ENCODE assay signal across 16 cellular contexts in genomic region chr7:92622680-92623079, GRCh38. TPM values are rescaled to one million over a fixed set of nuclear protein-coding genes. Genes with fewer than 3 reads are reported as not detected.
DNase-seq lines count a peak whose midpoint lies in the region; ATAC-seq lines count a peak whose summit lies in the region.
"Had no signal": no experiment of that assay in that cellular context is flagged by ENCODE, and none has a peak within 500 bp of the region (broad histone marks: within the 10 kb centered on the region; RNA-seq: fewer than 3 reads in every experiment).

No MANE protein-coding gene starts in this region.

- H3K27ac Mint-ChIP-seq in activated naive CD8-positive, alpha-beta T cell treated with anti-CD3 and anti-CD28 coated beads for 36 hours: peak overlapping the region; percentile 94
- H3K27ac Mint-ChIP-seq in stimulated activated memory B cell treated with anti-CD40 and anti-IgM and Interleukin-4, amounts not matched to agents 10 μg/mL and 1 μg/mL and 100 μg/mL, for 72 hours: peak overlapping the region; percentile 35
- H3K27ac Mint-ChIP-seq: neural progenitor cell had no signal

- H3K36me3 Mint-ChIP-seq in activated naive CD8-positive, alpha-beta T cell treated with anti-CD3 and anti-CD28 coated beads for 36 hours: peaks cover 55% of the 10 kb centered on the region
- peaks cover 11% of the 10 kb centered on the region for H3K36me3 Mint-ChIP-seq in stimulated activated memory B cell treated with anti-CD40 and anti-IgM and Interleukin-4, amounts not matched to agents 10 μg/mL and 1 μg/mL and 100 μg/mL, for 72 hours

- H3K4me3 Mint-ChIP-seq in activated naive CD8-positive, alpha-beta T cell treated with anti-CD3 and anti-CD28 coated beads for 36 hours: peak overlapping the region; percentile 20
- H3K4me3 Mint-ChIP-seq in stimulated activated memory B cell treated with anti-CD40 and anti-IgM and Interleukin-4, amounts not matched to agents 10 μg/mL and 1 μg/mL and 100 μg/mL, for 72 hours: no peak overlapping the region
- H3K4me3 Mint-ChIP-seq: neural progenitor cell had no signal

- intact Hi-C loops in left ventricle myocardium superior (cut with micrococcal nuclease) (loop anchor here (5.0 kb wide), 2 partner anchors 210 to 435 kb away; no protein-coding TSS in a partner anchor), left cardiac atrium (cut with DNase I) (loop anchor here in 1 of 2 donors (2.0 to 5.0 kb wide), 3 partner anchors 75 to 432 kb away; no protein-coding TSS in a partner anchor)

- H3K27me3 Mint-ChIP-seq in activated naive CD8-positive, alpha-beta T cell treated with anti-CD3 and anti-CD28 coated beads for 36 hours: no peaks in the 10 kb centered on the region
- H3K27me3 Mint-ChIP-seq in stimulated activated memory B cell treated with anti-CD40 and anti-IgM and Interleukin-4, amounts not matched to agents 10 μg/mL and 1 μg/mL and 100 μg/mL, for 72 hours: no peaks in the 10 kb centered on the region

- peaks cover 60% of the 10 kb centered on the region for H3K4me1 Mint-ChIP-seq in activated naive CD8-positive, alpha-beta T cell treated with anti-CD3 and anti-CD28 coated beads for 36 hours
- peaks cover 9% of the 10 kb centered on the region for H3K4me1 Mint-ChIP-seq in stimulated activated memory B cell treated with anti-CD40 and anti-IgM and Interleukin-4, amounts not matched to agents 10 μg/mL and 1 μg/mL and 100 μg/mL, for 72 hours

- H3K9me3 Mint-ChIP-seq in activated naive CD8-positive, alpha-beta T cell treated with anti-CD3 and anti-CD28 coated beads for 36 hours: peaks cover 6% of the 10 kb centered on the region
- peaks cover 3% of the 10 kb centered on the region for H3K9me3 Mint-ChIP-seq in stimulated activated memory B cell treated with anti-CD40 and anti-IgM and Interleukin-4, amounts not matched to agents 10 μg/mL and 1 μg/mL and 100 μg/mL, for 72 hours

- peak; percentile 59 for ATAC-seq in left ventricle myocardium superior
- no peak for ATAC-seq in left cardiac atrium
- no peak for ATAC-seq in stimulated activated memory B cell treated with anti-CD40 and anti-IgM and Interleukin-4, amounts not matched to agents 10 μg/mL and 1 μg/mL and 100 μg/mL, for 72 hours
- ATAC-seq in HG03457 (IDR thresholded peaks at IDR 0.05; ENCODE audit: unreplicated experiment): no peak
- ATAC-seq in HG02623 (IDR thresholded peaks at IDR 0.05; ENCODE audit: unreplicated experiment): no peak
- ATAC-seq: HepG2, left lobe of liver had no signal

- DNase-seq in left ventricle myocardium superior: no peak
- DNase-seq in left cardiac atrium: no peak
- DNase-seq in LHCN-M2 (ENCODE audit: low read depth): peak; percentile 66
- no peak for DNase-seq in activated naive CD8-positive, alpha-beta T cell treated with anti-CD3 and anti-CD28 coated beads for 36 hours
- no peak for DNase-seq in SK-N-DZ (ENCODE audit: low spot score)
- DNase-seq: activated CD4-positive, CD25-positive, alpha-beta regulatory T cell treated with anti-CD3 and anti-CD28 coated beads, Interleukin-2, amount 50 U/mL, for 72 hours; activated naive CD4-positive, alpha-beta T cell treated with Interleukin-2 at 50 U/mL for 16 hours; C1 segment of cervical spinal cord; cerebellar nuclear complex; NCI-H2081 had no signal

RNA-seq across cellular contexts. Expression of gene FAM133B, which starts 32.5 kb away (rescaled TPM):
- 14.8 TPM for total RNA-seq in left ventricle myocardium superior
- 10 to 100 TPM; 13.0 to 14.2 TPM for total RNA-seq in left cardiac atrium
- 25.6 and 30.0 TPM in 2 replicates for total RNA-seq in LHCN-M2 (2014; rRNA removed)
- 14.7 TPM for polyA plus RNA-seq in LHCN-M2 (2012)
- total RNA-seq in activated naive CD8-positive, alpha-beta T cell treated with anti-CD3 and anti-CD28 coated beads for 36 hours: 10 to 100 TPM; 32.1 to 36.3 TPM
- 24.7 and 30.0 TPM in 2 replicates for polyA plus RNA-seq in SK-N-DZ (2014; cell fraction: cytosol; rRNA removed)
- 52.3 and 53.1 TPM in 2 replicates for polyA plus RNA-seq in SK-N-DZ (2014; cell fraction: nucleus; rRNA removed)
